In the genomic region with DNA sequence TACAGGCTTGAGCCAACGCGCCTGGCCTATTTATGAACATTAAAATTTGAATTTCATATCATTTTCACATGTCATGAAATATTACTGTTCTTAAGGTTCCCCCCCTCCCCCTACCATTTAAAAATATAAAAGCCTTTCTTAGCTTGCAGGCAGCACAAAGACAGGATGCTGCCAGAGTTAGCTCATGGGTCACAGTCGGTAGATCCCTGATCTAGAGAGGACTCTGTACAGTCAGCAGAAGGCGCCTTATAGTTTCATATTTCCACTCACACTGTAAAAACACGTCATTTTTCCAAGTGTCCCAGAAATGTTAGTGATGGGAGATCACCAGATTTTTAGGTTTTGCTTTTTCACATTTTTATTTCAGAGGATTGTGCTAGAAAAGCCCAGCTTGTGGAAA, we compare ENCODE assay signal across 15 cellular contexts. TPM values are rescaled to one million over a fixed set of nuclear protein-coding genes. Genes with fewer than 3 reads are reported as not detected.
DNase-seq lines count a peak whose midpoint lies in the region; ATAC-seq and TF ChIP-seq lines count a peak whose summit lies in the region.
"Had no signal": no experiment of that assay in that cellular context is flagged by ENCODE, and none has a peak within 500 bp of the region (broad histone marks: within the 10 kb centered on the region; RNA-seq: fewer than 3 reads in every experiment).

No MANE protein-coding gene starts in this region.

- H3K9me3 Mint-ChIP-seq in T-cell: no peaks in the 10 kb centered on the region
- H3K9me3 Mint-ChIP-seq: CD8-positive, alpha-beta memory T cell had no signal

- H3K27ac Mint-ChIP-seq in T-cell: no peak overlapping the region

- H3K27me3 Mint-ChIP-seq in T-cell: no peaks in the 10 kb centered on the region
- H3K27me3 Mint-ChIP-seq: CD8-positive, alpha-beta memory T cell had no signal

- H3K36me3 Mint-ChIP-seq in T-cell: peaks cover 2% of the 10 kb centered on the region

- H3K36me3 ChIP-seq in cardiac muscle cell: no peaks in the 10 kb centered on the region
- H3K36me3 ChIP-seq: esophagus muscularis mucosa had no signal

- ATAC-seq in Right ventricle myocardium inferior (no peak), left lobe of liver (peak; percentile 45), T-cell (replicated peaks in 1 of 4) (no peak)

- H3K4me3 ChIP-seq in cardiac muscle cell: no peak overlapping the region
- H3K4me3 ChIP-seq: esophagus muscularis mucosa had no signal

- CTCF ChIA-PET in T-cell (lab: Charles Lee): interaction anchor here (0.6 to 1.0 kb wide), 3 partner anchors 22 to 269 kb away, joined by 3 to 8 read pairs (median 3); no protein-coding TSS in a partner anchor

- DNase-seq in cardiac muscle cell (ENCODE audit: low read depth in 1 of 2, low spot score in 1 of 2) (no peak), Right ventricle myocardium inferior (ENCODE audit: missing footprints) (no peak), dermis microvascular lymphatic vessel endothelial cell (ENCODE audit: low read depth in 2 of 2) (peak; percentile 18 to 59), left lobe of liver (ENCODE audit: low spot score) (no peak), T-cell (no peak), nucleus accumbens (lab: John Stamatoyannopoulos, UW) (no peak)
- no peak for DNase-seq in stimulated activated CD4-positive, alpha-beta T cell treated with anti-CD3 and anti-CD28 coated beads, Interleukin-4, amount 100 ng/mL, for 24 hours
- DNase-seq: activated CD4-positive, alpha-beta T cell treated with anti-CD3 and anti-CD28 coated beads for 1 hour; activated gamma-delta T cell; CD8-positive, alpha-beta memory T cell; EL; Kasumi-1; NCI-H2227 treated with DMSO at 0.1 percent for 48 hours had no signal

- POLR2A ChIA-PET in T-cell (lab: Charles Lee): interaction anchor here in 1 of 2 donors (0.6 kb wide), 1 partner anchor 527 kb away, joined by 3 read pairs; no protein-coding TSS in a partner anchor

- peak overlapping the region; percentile 79 for H3K27ac ChIP-seq in cardiac muscle cell
- peak overlapping the region; percentile 85 for H3K27ac ChIP-seq in temporal lobe (ENCODE audit: low read depth, low read length)
- H3K27ac ChIP-seq: esophagus muscularis mucosa had no signal

- H3K4me3 Mint-ChIP-seq in T-cell: no peak overlapping the region
- H3K4me3 Mint-ChIP-seq: CD8-positive, alpha-beta memory T cell had no signal

- no peaks in the 10 kb centered on the region for H3K27me3 ChIP-seq in cardiac muscle cell
- H3K27me3 ChIP-seq: esophagus muscularis mucosa had no signal

- H3K4me1 Mint-ChIP-seq in T-cell: peaks cover 7 to 8% (median 7%) of the 10 kb centered on the region in 3 donors

- peaks cover 10% of the 10 kb centered on the region for H3K4me1 ChIP-seq in cardiac muscle cell (ENCODE audit: low read depth)

- intact Hi-C loops in Right ventricle myocardium inferior (cut with DNase I): loop anchor here (2.0 kb wide), 1 partner anchor 273 kb away; a partner anchor contains a TSS

- no peaks in the 10 kb centered on the region for H3K9me3 ChIP-seq in cardiac muscle cell (ENCODE audit: low read depth)
- H3K9me3 ChIP-seq: esophagus muscularis mucosa had no signal

- no peak for TF ChIP-seq CTCF in cardiac muscle cell (IDR thresholded peaks at IDR 0.05; ENCODE audit: low read depth, low read length)

RNA-seq across cellular contexts. Expression of a gene that starts 12.2 kb away (rescaled TPM):
- total RNA-seq in cardiac muscle cell: 11.1 and 12.6 TPM in 2 replicates
- polyA plus RNA-seq in cardiac muscle cell: 2.5 and 4.7 TPM in 2 replicates
- total RNA-seq in Right ventricle myocardium inferior: 8.5 TPM
- total RNA-seq in dermis microvascular lymphatic vessel endothelial cell: 29.4 and 37.0 TPM in 2 replicates
- 5.1 TPM for total RNA-seq in left lobe of liver
- 10.8 TPM for total RNA-seq in temporal lobe
- 10 to 100 TPM in 1 of 5 donors, 1 to 10 TPM in 4; 2.4 to 19.3 (median 3.1) TPM for total RNA-seq in T-cell

Comparison
In these comparisons a context has a peak if more than half of its experiments do, and no peak if none do; other contexts are left out.
1. DNase-seq: peak in dermis microvascular lymphatic vessel endothelial cell (2 of 2); none in cardiac muscle cell (0 of 2), Right ventricle myocardium inferior (single experiment), left lobe of liver (single experiment), stimulated activated CD4-positive, alpha-beta T cell treated with anti-CD3 and anti-CD28 coated beads, Interleukin-4, amount 100 ng/mL, for 24 hours (single experiment), T-cell (0 of 34) and nucleus accumbens (0 of 56).